ENCODE assay signal across 8 cellular contexts in genomic region chr10:35643151-35643975, GRCh38. TPM values are rescaled to one million over a fixed set of nuclear protein-coding genes. Genes with fewer than 3 reads are reported as not detected.
DNase-seq lines count a peak whose midpoint lies in the region; ATAC-seq and TF ChIP-seq lines count a peak whose summit lies in the region.

No MANE protein-coding gene starts in this region.

- H3K4me3 ChIP-seq in Caco-2 (ENCODE audit: low read depth, low read length) (peak overlapping the region; percentile 26), MG63 (peak overlapping the region; percentile 66), fibroblast of mammary gland (ENCODE audit: control insufficient read depth, low read depth, low read length) (peak overlapping the region; percentile 62), mucosa of stomach (ENCODE audit: low read length) (peak overlapping the region; percentile 82), upper lobe of left lung (peak overlapping the region; percentile 55 to 88 (median 83))

- WGBS in upper lobe of left lung, 2 donors: 0% methylated on average over 30 to 32 of the region's 38 CpGs

- TF ChIP-seq POLR2A in upper lobe of left lung (IDR thresholded peaks at IDR 0.05): no peak

- no peaks in the 10 kb centered on the region for H3K9me3 Mint-ChIP-seq in Caco-2 (ENCODE audit: unreplicated experiment)

- H3K4me1 ChIP-seq in Caco-2 (peaks cover 3% of the 10 kb centered on the region; the same call in 1 of the 2 replicates), mucosa of stomach (ENCODE audit: control insufficient read depth, insufficient read depth, low read length) (peaks cover 21% of the 10 kb centered on the region), upper lobe of left lung (peaks cover 19 to 53% (median 29%) of the 10 kb centered on the region in 4 donors)

- H3K4me3 Mint-ChIP-seq in Caco-2 (ENCODE audit: unreplicated experiment): peak overlapping the region; percentile 89

- peak; percentile 49 to 51 for DNase-seq in Caco-2
- DNase-seq in MG63: peak; percentile 53
- peak; percentile 55 for DNase-seq in activated CD8-positive, alpha-beta memory T cell treated with anti-CD3 and anti-CD28 coated beads, Interleukin-2, amount 50 U/mL, for 48 hours
- DNase-seq in fibroblast of mammary gland (ENCODE audit: low read depth): peak; percentile 41
- peak; percentile 81 to 94 for DNase-seq in upper lobe of left lung
- no peak for DNase-seq in OCI-M2 (lab: John Stamatoyannopoulos, UW; ENCODE audit: unreplicated experiment)

- CTCF ChIA-PET in Caco-2 (lab: Charles Lee): no interaction called here

- no TSS peak for BruUV-seq in Caco-2 (replicated peaks; lab: Mats Ljungman, UMichigan)

- TF ChIP-seq EP300 in upper lobe of left lung (IDR thresholded peaks at IDR 0.05): no peak

- no peaks in the 10 kb centered on the region for H3K36me3 ChIP-seq in Caco-2 (ENCODE audit: control insufficient read depth, insufficient read depth, low read length)
- H3K36me3 ChIP-seq in MG63: no peaks in the 10 kb centered on the region
- no peaks in the 10 kb centered on the region for H3K36me3 ChIP-seq in mucosa of stomach (ENCODE audit: control insufficient read depth, insufficient read depth, low read length)
- no peaks in the 10 kb centered on the region for H3K36me3 ChIP-seq in upper lobe of left lung

- POLR2A ChIA-PET in Caco-2 (lab: Charles Lee): no interaction called here

- H3K27me3 Mint-ChIP-seq in Caco-2 (ENCODE audit: insufficient read depth, unreplicated experiment): peaks cover 17% of the 10 kb centered on the region

- H3K4me1 Mint-ChIP-seq in Caco-2 (ENCODE audit: low read depth, unreplicated experiment): no peaks in the 10 kb centered on the region

- H3K27me3 ChIP-seq in Caco-2 (replicated peaks; ENCODE audit: control insufficient read depth, insufficient read depth, low read length) (peaks cover 4% of the 10 kb centered on the region), MG63 (peaks cover 17% of the 10 kb centered on the region), mucosa of stomach (ENCODE audit: control insufficient read depth, insufficient read depth, low read length) (no peaks in the 10 kb centered on the region), upper lobe of left lung (peaks cover 0 to 13% (median under 1%) of the 10 kb centered on the region in 4 donors)

- H3K27ac ChIP-seq in upper lobe of left lung: peak overlapping the region; percentile 9 to 89 (median 56)

- peaks cover 11% of the 10 kb centered on the region for H3K36me3 Mint-ChIP-seq in Caco-2 (ENCODE audit: insufficient read depth, unreplicated experiment)

- peak overlapping the region; percentile 61 for H3K9ac ChIP-seq in mucosa of stomach (ENCODE audit: low read length)

- intact Hi-C loops in Caco-2 (cut with micrococcal nuclease; ENCODE audit: unreplicated experiment): no loop called here

- ATAC-seq in upper lobe of left lung (ENCODE audit: low FRiP score in 2 of 2) (peak; percentile 66 to 67), GM21447 (IDR thresholded peaks at IDR 0.05; ENCODE audit: unreplicated experiment) (no peak)

- no peaks in the 10 kb centered on the region for H3K9me3 ChIP-seq in Caco-2
- no peaks in the 10 kb centered on the region for H3K9me3 ChIP-seq in MG63
- no peaks in the 10 kb centered on the region for H3K9me3 ChIP-seq in mucosa of stomach (ENCODE audit: control insufficient read depth, low read length)
- no peaks in the 10 kb centered on the region for H3K9me3 ChIP-seq in upper lobe of left lung

- TF ChIP-seq CTCF in Caco-2 (IDR thresholded peaks at IDR 0.05; ENCODE audit: insufficient read depth in 1 of 2, low read depth in 1 of 2, low read length in 1 of 2, severe bottlenecking in 1 of 2, unreplicated experiment in 1 of 2): no peak
- no peak for TF ChIP-seq CTCF in fibroblast of mammary gland (conservative IDR thresholded peaks at IDR 0.05; ENCODE audit: control insufficient read depth, insufficient read depth, low read depth, low read length)
- TF ChIP-seq CTCF in upper lobe of left lung (IDR thresholded peaks at IDR 0.05): no peak

- H3K27ac Mint-ChIP-seq in Caco-2 (ENCODE audit: unreplicated experiment): no peak overlapping the region

RNA-seq across cellular contexts. Expression of gene FZD8, which starts 1.3 kb away (rescaled TPM):
- 2.4 and 3.4 TPM in 2 replicates for total RNA-seq in Caco-2 (2022)
- 0.74 and 3.0 TPM in 2 replicates for total RNA-seq in MG63 (2014; rRNA removed; shearing (Covaris generic); ENCODE audit: low replicate concordance)
- total RNA-seq in upper lobe of left lung: 10 to 100 TPM in 5 of 6 donors, 1 to 10 TPM in 1; 2.1 to 26.3 (median 21.0) TPM

RNA-seq across cellular contexts. Expression of gene GJD4, which starts 38.2 kb away (rescaled TPM):
- total RNA-seq in Caco-2 (2022) (0.18 TPM in 1 of 2 replicates, not detected in the other), upper lobe of left lung (not detected)
- not detected in 2 replicates for total RNA-seq in MG63 (2014; rRNA removed; shearing (Covaris generic); ENCODE audit: low replicate concordance)

Comparison
In these comparisons a context has a peak if more than half of its experiments do, and no peak if none do; other contexts are left out.
1. H3K4me3 ChIP-seq: peak in every context shown above with its lines; median percentile 83 in upper lobe of left lung; 82 in mucosa of stomach; 66 in MG63; 62 in fibroblast of mammary gland; 26 in Caco-2.